ENCODE assay signal across 1 cellular context in genomic region chr19:48481846-48482639, GRCh38.
TF ChIP-seq lines count a peak whose summit lies in the region.

No MANE protein-coding gene starts in this region.

TF ChIP-seq in SK-N-SH treated with all-trans-retinoic acid at 6 μM for 48 hours, 23 proteins besides CTCF, POLR2A, EP300 and RAD21 (continued from another document):
- TF ChIP-seq TSHZ2 (CRISPR knock-in tag; IDR thresholded peaks at IDR 0.05) (no peak), TOX (CRISPR knock-in tag; IDR thresholded peaks at IDR 0.05; ENCODE audit: borderline replicate concordance) (no peak), CSDC2 (CRISPR knock-in tag; IDR thresholded peaks at IDR 0.05) (no peak)
